Comparison of ENCODE assay signal across 19 cellular contexts in the genomic region with DNA sequence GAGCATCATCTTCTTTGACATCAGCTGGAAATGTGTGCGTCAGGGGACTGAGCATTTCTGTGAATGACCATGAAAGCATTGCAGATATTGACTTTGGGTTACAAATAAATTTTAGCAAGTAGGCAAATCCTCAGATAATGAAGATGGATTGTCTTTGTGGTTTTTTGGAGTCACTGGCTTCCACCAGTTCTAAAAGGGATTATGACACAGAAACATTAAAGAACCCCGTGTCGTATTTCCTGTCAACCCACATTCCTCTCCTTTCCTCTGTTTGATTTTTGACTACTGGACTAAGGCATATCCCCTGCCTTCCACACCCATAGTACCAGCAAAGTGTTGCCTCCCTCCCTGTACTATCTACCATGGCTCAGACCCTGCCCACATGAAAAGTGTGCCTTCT.
"Had no signal": no experiment of that assay in that cellular context is flagged by ENCODE, and none has a peak within 500 bp of the region (broad histone marks: within the 10 kb centered on the region; RNA-seq: fewer than 3 reads in every experiment).

No MANE protein-coding gene starts in this region.

- H3K27me3 ChIP-seq: body of pancreas, esophagus muscularis mucosa, gastrocnemius medialis, tibial artery had no signal

- H3K36me3 ChIP-seq: esophagus muscularis mucosa, gastrocnemius medialis, tibial artery had no signal

- H3K4me3 ChIP-seq: body of pancreas, esophagus muscularis mucosa, gastrocnemius medialis, mucosa of descending colon, tibial artery had no signal

- H3K79me2 ChIP-seq: parathyroid adenoma had no signal

- DNase-seq: activated gamma-delta T cell treated with Interleukin-2 at 50 U/mL for 16 hours; activated T-cell treated with anti-CD3 and anti-CD28 coated beads, Interleukin-2, amount 50 U/mL, for 1 hour; anterior cingulate cortex; body of pancreas; effector memory CD4-positive, alpha-beta T cell; gastrocnemius medialis; hippocampal formation; mucosa of descending colon; nephron progenitor cell; small intestine; stimulated activated CD4-positive, alpha-beta T cell treated with anti-CD3 and anti-CD28 coated beads, Interleukin-2, amount 100 ng/mL, for 24 hours; stimulated activated naive CD8-positive, alpha-beta T cell treated with anti-CD3 and anti-CD28 coated beads, Interleukin-15, amount 100 ng/mL, for 72 hours; T1000; tibial artery had no signal

- H2AFZ ChIP-seq: parathyroid adenoma had no signal

- H3K27ac ChIP-seq: body of pancreas, esophagus muscularis mucosa, gastrocnemius medialis, parathyroid adenoma, tibial artery had no signal

- H3K9ac ChIP-seq: parathyroid adenoma had no signal

- H3K4me1 ChIP-seq: esophagus muscularis mucosa, gastrocnemius medialis, parathyroid adenoma, tibial artery had no signal

- ATAC-seq: body of pancreas; gastrocnemius medialis; mucosa of descending colon; sciatic nerve; stimulated activated effector memory CD8-positive, alpha-beta T cell treated with anti-CD3 and anti-CD28 coated beads, Interleukin-12 subunit alpha, Interleukin-12 subunit beta, amount 100 ng/mL, for 72 hours; stimulated activated naive CD8-positive, alpha-beta T cell treated with anti-CD3 and anti-CD28 coated beads, Interleukin-15, amount 100 ng/mL, for 72 hours; WTC11 had no signal

- H3K9me3 ChIP-seq: body of pancreas, esophagus muscularis mucosa, gastrocnemius medialis, mucosa of descending colon, tibial artery had no signal
